Comparison of ENCODE assay signal across 1 cellular context in the genomic region with DNA sequence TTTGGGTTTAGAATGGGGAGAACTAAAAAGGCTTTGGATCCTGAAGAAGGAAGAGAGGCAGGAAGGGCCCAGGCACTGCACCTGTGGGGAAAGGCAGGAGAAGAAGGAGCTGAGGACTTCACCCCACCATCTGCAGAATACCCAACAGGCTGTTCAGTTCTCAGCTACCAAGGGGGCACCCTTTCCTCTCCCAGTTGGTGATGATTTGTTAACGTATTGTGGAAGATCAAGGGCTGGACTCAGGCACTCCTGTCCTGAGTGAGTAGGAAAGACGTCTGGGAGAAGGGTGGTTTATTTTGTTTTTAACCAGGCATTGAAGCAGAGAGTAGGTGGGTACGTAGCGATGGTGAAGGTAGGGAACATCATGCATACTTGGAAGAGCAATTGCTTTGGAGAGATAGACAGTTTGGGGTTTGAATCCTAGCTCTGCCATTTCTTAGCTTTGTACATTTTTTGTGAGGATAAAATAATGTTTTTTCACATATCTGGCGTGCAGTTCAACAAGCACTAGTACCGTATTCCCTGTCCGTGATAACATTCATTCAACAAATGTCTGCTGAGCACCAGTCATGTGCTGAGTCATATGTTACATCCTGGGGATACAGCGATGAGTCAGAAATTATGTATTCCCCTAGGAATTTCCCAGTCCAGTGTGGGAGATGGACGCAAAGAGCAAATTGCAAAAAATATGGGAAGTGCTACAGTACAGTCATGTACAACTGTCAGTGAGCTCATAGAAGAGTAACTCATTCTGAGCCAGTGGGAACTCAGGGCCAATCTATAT.
TF ChIP-seq lines count a peak whose summit lies in the region.

No MANE protein-coding gene starts in this region.

TF ChIP-seq in SK-N-SH treated with all-trans-retinoic acid at 6 μM for 48 hours, 23 proteins besides CTCF, POLR2A, EP300 and RAD21 (continued from another document):
- TF ChIP-seq BACH2 (CRISPR knock-in tag; IDR thresholded peaks at IDR 0.05; ENCODE audit: borderline replicate concordance) (no peak), ZNF70 (CRISPR knock-in tag; IDR thresholded peaks at IDR 0.05) (no peak), ZNF8 (CRISPR knock-in tag; IDR thresholded peaks at IDR 0.05) (no peak), GLIS3 (CRISPR knock-in tag; IDR thresholded peaks at IDR 0.05) (no peak), OSR1 (CRISPR knock-in tag; IDR thresholded peaks at IDR 0.05) (no peak), TCF4 (CRISPR knock-in tag; IDR thresholded peaks at IDR 0.05; ENCODE audit: borderline replicate concordance) (no peak), ZFP30 (CRISPR knock-in tag; IDR thresholded peaks at IDR 0.05) (no peak)
TF ChIP-seq in SK-N-SH treated with all-trans-retinoic acid at 6 μM for 48 hours: peak in this region for 5.
